ENCODE assay signal across 8 cellular contexts in genomic region chr1:230208619-230209261, GRCh38.
DNase-seq lines count a peak whose midpoint lies in the region; ATAC-seq and TF ChIP-seq lines count a peak whose summit lies in the region.

No MANE protein-coding gene starts in this region.

- H3K4me1 Mint-ChIP-seq in activated T-cell treated with anti-CD3 and anti-CD28 coated beads, Interleukin-2, amount 50 U/mL, for 4 hours (ENCODE audit: low read depth) = peaks cover 51% of the 10 kb centered on the region

- H3K4me3 ChIP-seq in psoas muscle = no peak overlapping the region

- H3K4me3 Mint-ChIP-seq in activated T-cell treated with anti-CD3 and anti-CD28 coated beads, Interleukin-2, amount 50 U/mL, for 4 hours = no peak overlapping the region

- peaks cover 2 to 5% of the 10 kb centered on the region in 2 donors for H3K36me3 ChIP-seq in psoas muscle (ENCODE audit: insufficient read depth in 1 of 2, low read depth in 1 of 2)

- H3K4me1 ChIP-seq in psoas muscle = peaks cover 87% of the 10 kb centered on the region

- H3K9me3 Mint-ChIP-seq in activated T-cell treated with anti-CD3 and anti-CD28 coated beads, Interleukin-2, amount 50 U/mL, for 4 hours = no peaks in the 10 kb centered on the region

- in situ Hi-C loops in ACHN (cut with HindIII; ENCODE audit: low pct_ligation_motif_present, low pct_unique_long_range_greater_than_20kb, low sequenced_read_pairs) = no loop called here

- intact Hi-C loops in psoas muscle (cut with DNase I) = no loop called here

- no peaks in the 10 kb centered on the region for H3K27me3 Mint-ChIP-seq in activated T-cell treated with anti-CD3 and anti-CD28 coated beads, Interleukin-2, amount 50 U/mL, for 4 hours (ENCODE audit: low read depth)

- H3K27me3 ChIP-seq in psoas muscle (ENCODE audit: insufficient read depth in 3 of 3, low read length in 2 of 3) = no peaks in the 10 kb centered on the region

- no peaks in the 10 kb centered on the region for H3K9me3 ChIP-seq in psoas muscle

- peak; percentile 46 for ATAC-seq in GM18868 (IDR thresholded peaks at IDR 0.05; ENCODE audit: unreplicated experiment)
- peak; percentile 59 for ATAC-seq in HG02938 (IDR thresholded peaks at IDR 0.05; ENCODE audit: unreplicated experiment)
- ATAC-seq in activated T-cell treated with anti-CD3 and anti-CD28 coated beads, Interleukin-2, amount 50 U/mL, for 4 hours = peak; percentile 84 to 89
- ATAC-seq in psoas muscle = peak; percentile 59 to 82 (median 74)
- no peak for ATAC-seq in SK-N-SH treated with all-trans-retinoic acid at 6 μM for 48 hours

- WGBS in psoas muscle, 3 donors = 35 to 48% (median 39%) methylated on average over 10 of the region's 10 CpGs

- peak overlapping the region; percentile 76 for H3K27ac ChIP-seq in psoas muscle

- no peak for TF ChIP-seq CTCF in psoas muscle (IDR thresholded peaks at IDR 0.05)

- peaks cover 29% of the 10 kb centered on the region for H3K36me3 Mint-ChIP-seq in activated T-cell treated with anti-CD3 and anti-CD28 coated beads, Interleukin-2, amount 50 U/mL, for 4 hours (ENCODE audit: insufficient read depth)

- peak; percentile 27 for DNase-seq in activated T-cell treated with anti-CD3 and anti-CD28 coated beads, Interleukin-2, amount 50 U/mL, for 4 hours
- no peak for DNase-seq in psoas muscle
- no peak for DNase-seq in central memory CD4-positive, alpha-beta T cell
- no peak for DNase-seq in ACHN
- DNase-seq in cortex of kidney (lab: John Stamatoyannopoulos, UW) = no peak

TF ChIP-seq in SK-N-SH treated with all-trans-retinoic acid at 6 μM for 48 hours, 23 proteins besides CTCF, POLR2A, EP300 and RAD21:
- no peak for TF ChIP-seq PATZ1 (CRISPR knock-in tag; IDR thresholded peaks at IDR 0.05; ENCODE audit: borderline replicate concordance)
